In the genomic region with DNA sequence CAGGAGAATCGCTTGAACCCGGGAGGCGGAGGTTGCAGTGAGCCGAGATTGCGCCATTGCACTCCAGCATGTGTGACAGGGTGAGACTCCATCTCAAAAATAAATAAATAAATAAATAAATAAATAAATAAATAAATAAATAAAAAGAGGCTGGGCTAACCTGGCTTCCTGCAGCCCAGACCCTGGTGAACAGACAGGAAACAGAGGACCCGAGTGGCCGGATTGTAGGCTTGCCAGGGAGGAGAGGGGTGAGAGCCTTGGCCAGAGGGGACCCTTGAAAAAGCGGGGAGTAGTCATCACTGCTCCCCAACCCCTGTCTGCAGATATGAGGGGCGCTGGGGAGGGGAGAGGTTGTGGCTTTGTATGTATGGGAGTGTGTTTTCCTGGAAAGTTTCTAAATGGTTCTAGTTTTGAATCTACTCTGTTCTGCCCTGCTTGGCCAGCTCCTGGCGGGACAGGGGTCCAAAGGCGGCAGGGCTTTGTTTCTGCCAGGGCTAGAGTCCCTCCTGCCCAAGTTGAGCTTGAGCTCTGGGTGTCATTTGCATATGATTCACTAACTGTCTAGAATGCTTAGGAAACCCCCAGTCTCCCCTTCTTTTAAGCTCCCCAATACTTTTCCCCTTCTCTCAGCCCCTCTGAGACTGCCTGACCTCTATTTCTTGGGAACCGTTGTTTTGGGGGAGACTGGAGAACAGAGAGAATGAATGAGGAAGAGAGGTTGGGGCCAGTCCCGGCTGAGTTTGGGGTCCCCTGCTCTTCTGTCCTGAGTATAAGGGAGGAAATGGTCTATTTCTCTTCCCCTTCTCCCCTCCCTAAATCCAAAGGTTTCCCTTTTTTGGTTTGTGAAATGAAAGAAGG, we compare ENCODE assay signal across 10 cellular contexts. TPM values are rescaled to one million over a fixed set of nuclear protein-coding genes. Genes with fewer than 3 reads are reported as not detected.
A peak's percentile ranks its signal among the peaks of the same experiment; 100 is the strongest.
DNase-seq lines count a peak whose midpoint lies in the region; ATAC-seq, FAIRE-seq and TF ChIP-seq lines count a peak whose summit lies in the region.
"Had no signal": no experiment of that assay in that cellular context is flagged by ENCODE, and none has a peak within 500 bp of the region (broad histone marks: within the 10 kb centered on the region; RNA-seq: fewer than 3 reads in every experiment).

No MANE protein-coding gene starts in this region.

- H3K27me3 ChIP-seq in ACC112 (ENCODE audit: insufficient read depth, low read length) (no peaks in the 10 kb centered on the region), muscle layer of colon (ENCODE audit: control insufficient read depth in 1 of 2, insufficient read depth in 2 of 2, low read length in 2 of 2) (no peaks in the 10 kb centered on the region)

- H3K36me3 Mint-ChIP-seq in activated naive CD8-positive, alpha-beta T cell treated with anti-CD3 and anti-CD28 coated beads, Interleukin-2, amount 10 ng/mL, durations not matched to agents 7 days and 5 days = peaks cover 13% of the 10 kb centered on the region
- H3K36me3 Mint-ChIP-seq: type B pancreatic cell had no signal

- DNase-seq in activated naive CD8-positive, alpha-beta T cell treated with anti-CD3 and anti-CD28 coated beads, Interleukin-2, amount 10 ng/mL, durations not matched to agents 7 days and 5 days = no peak
- DNase-seq in urothelium cell line (ENCODE audit: low spot score) (no peak), foreskin melanocyte (no peak), activated gamma-delta T cell treated with Interleukin-2 at 50 U/mL for 16 hours (no peak), NCI-H2081 treated with DMSO at 0.1 percent for 48 hours (lab: John Stamatoyannopoulos, UW) (no peak)

- H3K36me3 ChIP-seq in ACC112 (ENCODE audit: insufficient read depth, low read length) (no peaks in the 10 kb centered on the region), HEK293 (ENCODE audit: control insufficient read depth in 2 of 2, insufficient read depth in 1 of 2, low read length in 2 of 2) (peaks cover 0 to under 1% of the 10 kb centered on the region in 2 experiments; a peak in 1 of 3 replicates), muscle layer of colon (ENCODE audit: insufficient read depth, low read length) (no peaks in the 10 kb centered on the region)

- H3K4me1 ChIP-seq in ACC112 (ENCODE audit: control insufficient read depth, insufficient read depth, low read length, unreplicated experiment) (peaks cover 88% of the 10 kb centered on the region), HEK293 (ENCODE audit: control insufficient read depth, insufficient read depth, low read length) (peaks cover 32% of the 10 kb centered on the region), muscle layer of colon (ENCODE audit: insufficient read depth, low read length) (peaks cover 95% of the 10 kb centered on the region)

- no peak overlapping the region for H2AFZ ChIP-seq in ACC112 (ENCODE audit: low read length, unreplicated experiment)

- peaks cover 78% of the 10 kb centered on the region for H3K4me1 Mint-ChIP-seq in activated naive CD8-positive, alpha-beta T cell treated with anti-CD3 and anti-CD28 coated beads, Interleukin-2, amount 10 ng/mL, durations not matched to agents 7 days and 5 days

- no peak for TF ChIP-seq CTCF in HEK293 (tag by site-specific recombination; IDR thresholded peaks at IDR 0.05)

- POLR2A ChIA-PET in HEK293 (lab: Yijun Ruan, JAX) = interaction anchor here (1.1 kb wide), 1 partner anchor 13 kb away, joined by 5 read pairs; no protein-coding TSS in a partner anchor
- POLR2A ChIA-PET in activated naive CD8-positive, alpha-beta T cell treated with anti-CD3 and anti-CD28 coated beads, Interleukin-2, amount 10 ng/mL, durations not matched to agents 7 days and 5 days (lab: Charles Lee) = interaction anchor here (1.2 to 14.9 kb wide), 4 partner anchors 11 to 278 kb away, joined by 5 to 170 read pairs (median 9); partner anchors contain the start of gene RARA

- peak overlapping the region; percentile 98 for H3K27ac Mint-ChIP-seq in activated naive CD8-positive, alpha-beta T cell treated with anti-CD3 and anti-CD28 coated beads, Interleukin-2, amount 10 ng/mL, durations not matched to agents 7 days and 5 days

- H3K79me2 ChIP-seq in ACC112 (ENCODE audit: control insufficient read depth, insufficient read depth, low read length, unreplicated experiment) = peaks cover 81% of the 10 kb centered on the region

- H3K27ac ChIP-seq in ACC112 (ENCODE audit: low read depth, low read length) (peak overlapping the region; percentile 44), HEK293 (ENCODE audit: extremely low read depth, low read depth, low read length) (no peak overlapping the region), muscle layer of colon (ENCODE audit: low read depth, low read length) (peak overlapping the region; percentile 43)

- no peak for ATAC-seq in activated naive CD8-positive, alpha-beta T cell treated with anti-CD3 and anti-CD28 coated beads, Interleukin-2, amount 10 ng/mL, durations not matched to agents 7 days and 5 days (ENCODE audit: low read depth)

- H3K9me3 Mint-ChIP-seq in activated naive CD8-positive, alpha-beta T cell treated with anti-CD3 and anti-CD28 coated beads, Interleukin-2, amount 10 ng/mL, durations not matched to agents 7 days and 5 days = no peaks in the 10 kb centered on the region
- H3K9me3 Mint-ChIP-seq: type B pancreatic cell had no signal

- no peaks in the 10 kb centered on the region for H3K9me3 ChIP-seq in HEK293 (ENCODE audit: control insufficient read depth, insufficient read depth, low read depth, low read length)
- no peaks in the 10 kb centered on the region for H3K9me3 ChIP-seq in muscle layer of colon (ENCODE audit: low read length)

- H3K4me3 ChIP-seq in ACC112 (ENCODE audit: low read depth, low read length) (no peak overlapping the region), HEK293 (ENCODE audit: low read depth, low read length) (no peak overlapping the region), muscle layer of colon (ENCODE audit: low read depth in 1 of 2, low read length in 2 of 2) (no peak overlapping the region)

- CTCF ChIA-PET in HEK293 (lab: Yijun Ruan, JAX) = interaction anchor here (0.6 to 2.0 kb wide), 4 partner anchors 9 to 566 kb away, joined by 3 to 7 read pairs (median 4); no protein-coding TSS in a partner anchor

- H3K27me3 Mint-ChIP-seq in activated naive CD8-positive, alpha-beta T cell treated with anti-CD3 and anti-CD28 coated beads, Interleukin-2, amount 10 ng/mL, durations not matched to agents 7 days and 5 days = no peaks in the 10 kb centered on the region
- H3K27me3 Mint-ChIP-seq: type B pancreatic cell had no signal

- H3K9ac ChIP-seq in muscle layer of colon (ENCODE audit: low read length) = peak overlapping the region; percentile 9

- peak overlapping the region; percentile 88 for H3K4me3 Mint-ChIP-seq in activated naive CD8-positive, alpha-beta T cell treated with anti-CD3 and anti-CD28 coated beads, Interleukin-2, amount 10 ng/mL, durations not matched to agents 7 days and 5 days
- H3K4me3 Mint-ChIP-seq: type B pancreatic cell had no signal

- no peak for FAIRE-seq in urothelium cell line (lab: Jason Lieb, UNC)

TF ChIP-seq in HEK293, 187 proteins besides CTCF, POLR2A, EP300 and RAD21 (continues in another document):
- TF ChIP-seq, protein P1, sequence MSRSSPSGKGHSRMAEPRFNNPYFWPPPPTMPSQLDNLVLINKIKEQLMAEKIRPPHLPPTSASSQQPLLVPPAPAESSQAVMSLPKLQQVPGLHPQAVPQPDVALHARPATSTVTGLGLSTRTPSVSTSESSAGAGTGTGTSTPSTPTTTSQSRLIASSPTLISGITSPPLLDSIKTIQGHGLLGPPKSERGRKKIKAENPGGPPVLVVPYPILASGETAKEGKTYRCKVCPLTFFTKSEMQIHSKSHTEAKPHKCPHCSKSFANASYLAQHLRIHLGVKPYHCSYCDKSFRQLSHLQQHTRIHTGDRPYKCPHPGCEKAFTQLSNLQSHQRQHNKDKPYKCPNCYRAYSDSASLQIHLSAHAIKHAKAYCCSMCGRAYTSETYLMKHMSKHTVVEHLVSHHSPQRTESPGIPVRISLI (tag by site-specific recombination; IDR thresholded peaks at IDR 0.05) = no peak
- TF ChIP-seq, protein P2, sequence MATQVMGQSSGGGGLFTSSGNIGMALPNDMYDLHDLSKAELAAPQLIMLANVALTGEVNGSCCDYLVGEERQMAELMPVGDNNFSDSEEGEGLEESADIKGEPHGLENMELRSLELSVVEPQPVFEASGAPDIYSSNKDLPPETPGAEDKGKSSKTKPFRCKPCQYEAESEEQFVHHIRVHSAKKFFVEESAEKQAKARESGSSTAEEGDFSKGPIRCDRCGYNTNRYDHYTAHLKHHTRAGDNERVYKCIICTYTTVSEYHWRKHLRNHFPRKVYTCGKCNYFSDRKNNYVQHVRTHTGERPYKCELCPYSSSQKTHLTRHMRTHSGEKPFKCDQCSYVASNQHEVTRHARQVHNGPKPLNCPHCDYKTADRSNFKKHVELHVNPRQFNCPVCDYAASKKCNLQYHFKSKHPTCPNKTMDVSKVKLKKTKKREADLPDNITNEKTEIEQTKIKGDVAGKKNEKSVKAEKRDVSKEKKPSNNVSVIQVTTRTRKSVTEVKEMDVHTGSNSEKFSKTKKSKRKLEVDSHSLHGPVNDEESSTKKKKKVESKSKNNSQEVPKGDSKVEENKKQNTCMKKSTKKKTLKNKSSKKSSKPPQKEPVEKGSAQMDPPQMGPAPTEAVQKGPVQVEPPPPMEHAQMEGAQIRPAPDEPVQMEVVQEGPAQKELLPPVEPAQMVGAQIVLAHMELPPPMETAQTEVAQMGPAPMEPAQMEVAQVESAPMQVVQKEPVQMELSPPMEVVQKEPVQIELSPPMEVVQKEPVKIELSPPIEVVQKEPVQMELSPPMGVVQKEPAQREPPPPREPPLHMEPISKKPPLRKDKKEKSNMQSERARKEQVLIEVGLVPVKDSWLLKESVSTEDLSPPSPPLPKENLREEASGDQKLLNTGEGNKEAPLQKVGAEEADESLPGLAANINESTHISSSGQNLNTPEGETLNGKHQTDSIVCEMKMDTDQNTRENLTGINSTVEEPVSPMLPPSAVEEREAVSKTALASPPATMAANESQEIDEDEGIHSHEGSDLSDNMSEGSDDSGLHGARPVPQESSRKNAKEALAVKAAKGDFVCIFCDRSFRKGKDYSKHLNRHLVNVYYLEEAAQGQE (tag by site-specific recombination; IDR thresholded peaks at IDR 0.05) = peak; percentile 85
- peak; percentile 75 for TF ChIP-seq ZNF629 (tag by site-specific recombination; IDR thresholded peaks at IDR 0.05)
- 0 out of 2 replicates have a peak, but pooled peaks have one; percentile 61 for TF ChIP-seq ZNF155 (tag by site-specific recombination; IDR thresholded peaks at IDR 0.05)
- TF ChIP-seq ZNF600 (tag by site-specific recombination; IDR thresholded peaks at IDR 0.05) = no peak

RNA-seq across cellular contexts. Expression of gene RARA, which starts 16.4 kb away (rescaled TPM):
- total RNA-seq in activated naive CD8-positive, alpha-beta T cell treated with anti-CD3 and anti-CD28 coated beads, Interleukin-2, amount 10 ng/mL, durations not matched to agents 7 days and 5 days = 10 to 100 TPM; 51.7 to 53.6 TPM

RNA-seq across cellular contexts. Expression of gene CDC6, which starts 37.7 kb away (rescaled TPM):
- total RNA-seq in activated naive CD8-positive, alpha-beta T cell treated with anti-CD3 and anti-CD28 coated beads, Interleukin-2, amount 10 ng/mL, durations not matched to agents 7 days and 5 days = 10 to 100 TPM; 67.9 to 75.2 TPM

RNA-seq across cellular contexts. Expression of gene GJD3, which starts 39.2 kb away (rescaled TPM):
- under 1 TPM in 1 of 2 experiments, not detected in 1; 0.48 TPM for total RNA-seq in activated naive CD8-positive, alpha-beta T cell treated with anti-CD3 and anti-CD28 coated beads, Interleukin-2, amount 10 ng/mL, durations not matched to agents 7 days and 5 days
- total RNA-seq: SK-MEL-5 had no signal
